Comparison of ENCODE assay signal across 1 cellular context in the genomic region with DNA sequence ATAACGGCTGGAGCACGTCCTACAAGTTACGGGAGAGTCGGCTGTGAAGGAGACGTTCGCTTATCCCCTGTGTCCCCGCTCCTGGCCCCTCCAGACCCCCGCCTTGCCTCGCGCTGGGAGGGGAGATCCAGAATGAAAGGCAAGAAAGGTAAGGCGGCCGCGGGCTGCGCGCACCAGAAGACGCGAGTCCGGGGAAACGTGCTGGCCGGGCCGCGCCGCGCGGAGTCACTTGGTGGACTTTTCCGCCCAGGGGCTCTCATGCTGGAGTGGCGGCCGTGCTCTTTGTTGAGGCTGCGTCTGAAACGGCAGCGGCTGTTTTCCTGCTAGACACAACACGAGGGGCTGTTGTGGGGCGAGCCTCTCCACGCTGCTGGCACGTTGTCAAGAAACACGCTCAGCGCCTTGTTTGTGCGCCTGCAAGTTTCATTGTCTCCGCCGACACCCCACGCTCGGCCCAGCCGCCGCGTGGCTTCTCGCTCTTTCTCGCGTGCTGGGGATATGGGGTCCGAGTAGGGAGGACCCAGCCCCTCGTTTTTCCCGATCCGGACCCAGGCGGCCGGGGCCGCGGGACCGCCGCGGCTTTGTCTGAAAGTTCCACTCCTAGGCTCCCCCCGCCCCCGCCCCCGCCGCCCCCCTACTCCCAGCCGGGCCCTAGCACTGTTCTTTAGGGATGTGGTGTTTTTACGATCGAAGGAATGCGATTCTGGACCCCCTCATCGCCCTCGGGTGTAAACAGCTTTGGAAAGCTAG.
TF ChIP-seq lines count a peak whose summit lies in the region.

No MANE protein-coding gene starts in this region.

TF ChIP-seq in HEK293, 187 proteins besides CTCF, POLR2A, EP300 and RAD21 (continued from another document):
- no peak for TF ChIP-seq ZNF560 (tag by site-specific recombination; IDR thresholded peaks at IDR 0.05; ENCODE audit: borderline replicate concordance)
- TF ChIP-seq ZBTB11 (tag by site-specific recombination; conservative IDR thresholded peaks at IDR 0.05; ENCODE audit: low read depth) = peak; percentile 25
- no peak for TF ChIP-seq ZNF701 (tag by site-specific recombination; IDR thresholded peaks at IDR 0.05)
- no peak for TF ChIP-seq ZNF23 (tag by site-specific recombination; IDR thresholded peaks at IDR 0.05; ENCODE audit: borderline replicate concordance)
- 0 out of 2 replicates have a peak, but pooled peaks have one; percentile 10 for TF ChIP-seq ZFHX2 (tag by site-specific recombination; conservative IDR thresholded peaks at IDR 0.05)
- TF ChIP-seq ZNF600 (tag by site-specific recombination; IDR thresholded peaks at IDR 0.05) = peak; percentile 65
- TF ChIP-seq ZNF571 (tag by site-specific recombination; IDR thresholded peaks at IDR 0.05) = no peak
- TF ChIP-seq ZNF16 (tag by site-specific recombination; IDR thresholded peaks at IDR 0.05; ENCODE audit: low read depth) = no peak
- TF ChIP-seq ZNF792 (tag by site-specific recombination; IDR thresholded peaks at IDR 0.05) = no peak
- TF ChIP-seq GFI1B (tag by site-specific recombination; IDR thresholded peaks at IDR 0.05) = no peak
- 0 out of 2 replicates have a peak, but pooled peaks have one; percentile 5 for TF ChIP-seq ZSCAN5A (tag by site-specific recombination; IDR thresholded peaks at IDR 0.05)
- peak; percentile 34; the same call in 1 of the 2 replicates for TF ChIP-seq MYNN (tag by site-specific recombination; IDR thresholded peaks at IDR 0.05; ENCODE audit: borderline replicate concordance)
- TF ChIP-seq ZNF2 (tag by site-specific recombination; IDR thresholded peaks at IDR 0.05) = 0 out of 2 replicates have a peak, but pooled peaks have one; percentile 43
- TF ChIP-seq ZNF404 (tag by site-specific recombination; IDR thresholded peaks at IDR 0.05) = no peak
- TF ChIP-seq ZNF558 (tag by site-specific recombination; IDR thresholded peaks at IDR 0.05) = no peak
- peak; percentile 32 for TF ChIP-seq ZNF341 (tag by site-specific recombination; IDR thresholded peaks at IDR 0.05; ENCODE audit: low read depth)
- peak; percentile 56 for TF ChIP-seq ZXDB (tag by site-specific recombination; IDR thresholded peaks at IDR 0.05)
- TF ChIP-seq ZNF10 (tag by site-specific recombination; IDR thresholded peaks at IDR 0.05) = no peak
- TF ChIP-seq HOXD13 (CRISPR knock-in tag; IDR thresholded peaks at IDR 0.05; ENCODE audit: borderline replicate concordance) = 0 out of 2 replicates have a peak, but pooled peaks have one; percentile 25
- TF ChIP-seq ZBTB48 (tag by site-specific recombination; IDR thresholded peaks at IDR 0.05) = no peak
- TF ChIP-seq ZNF580 (tag by site-specific recombination; IDR thresholded peaks at IDR 0.05) = no peak
- TF ChIP-seq ZNF514 (tag by site-specific recombination; IDR thresholded peaks at IDR 0.05) = no peak
- TF ChIP-seq ZBTB21 (tag by site-specific recombination; IDR thresholded peaks at IDR 0.05) = no peak
- TF ChIP-seq SCRT1 (tag by site-specific recombination; IDR thresholded peaks at IDR 0.05; ENCODE audit: borderline replicate concordance) = no peak
- TF ChIP-seq KLF1 (tag by site-specific recombination; IDR thresholded peaks at IDR 0.05) = no peak
- TF ChIP-seq ZNF843 (tag by site-specific recombination; IDR thresholded peaks at IDR 0.05) = 0 out of 2 replicates have a peak, but pooled peaks have one; percentile 23
- no peak for TF ChIP-seq BCL11A (tag by site-specific recombination; IDR thresholded peaks at IDR 0.05; ENCODE audit: low read depth)
